Comparison of ENCODE assay signal across 23 cellular contexts in the genomic region with DNA sequence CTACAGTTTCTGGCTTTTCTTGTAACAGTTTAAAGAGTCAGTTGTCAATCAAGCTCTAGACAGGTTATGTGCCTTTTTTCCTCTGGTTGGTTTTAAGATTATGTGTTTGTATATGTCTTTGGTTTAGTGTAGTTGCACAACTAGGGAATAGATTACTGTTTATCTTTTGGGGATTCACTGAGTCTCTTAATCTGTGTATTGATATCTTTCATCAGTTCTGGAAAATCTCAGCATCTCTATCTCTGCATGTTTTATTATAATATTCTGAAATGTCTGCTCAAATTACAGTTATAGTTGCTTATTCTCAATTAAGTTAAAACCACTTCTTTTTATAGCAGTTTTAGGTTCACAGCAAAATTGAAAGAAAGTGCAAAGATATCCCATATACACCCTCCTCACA. TPM values are rescaled to one million over a fixed set of nuclear protein-coding genes. Genes with fewer than 3 reads are reported as not detected.
DNase-seq lines count a peak whose midpoint lies in the region; ATAC-seq and TF ChIP-seq lines count a peak whose summit lies in the region.
"Had no signal": no experiment of that assay in that cellular context is flagged by ENCODE, and none has a peak within 500 bp of the region (broad histone marks: within the 10 kb centered on the region; RNA-seq: fewer than 3 reads in every experiment).

No MANE protein-coding gene starts in this region.

- peaks cover 17 to 32% (median 24%) of the 10 kb centered on the region in 4 donors for H3K36me3 ChIP-seq in esophagus muscularis mucosa

- TF ChIP-seq EP300 in esophagus muscularis mucosa (IDR thresholded peaks at IDR 0.05) = no peak

- peaks cover 40% of the 10 kb centered on the region for H3K36me3 Mint-ChIP-seq in stimulated activated naive CD8-positive, alpha-beta T cell treated with anti-CD3 and anti-CD28 coated beads, Interleukin-15, Interleukin-2, amounts not matched to agents 100 ng/mL and 50 ng/mL, for 24 hours (ENCODE audit: low read depth)
- peaks cover 8% of the 10 kb centered on the region for H3K36me3 Mint-ChIP-seq in memory B cell

- no peak overlapping the region for H3K4me3 ChIP-seq in esophagus muscularis mucosa
- H3K4me3 ChIP-seq: BLaER1, GM12878 had no signal

- H3K27me3 Mint-ChIP-seq in stimulated activated naive CD8-positive, alpha-beta T cell treated with anti-CD3 and anti-CD28 coated beads, Interleukin-15, Interleukin-2, amounts not matched to agents 100 ng/mL and 50 ng/mL, for 24 hours = no peaks in the 10 kb centered on the region
- no peaks in the 10 kb centered on the region for H3K27me3 Mint-ChIP-seq in stimulated activated naive CD8-positive, alpha-beta T cell treated with anti-CD3 and anti-CD28 coated beads, Interleukin-15, amount 100 ng/mL, for 72 hours
- no peaks in the 10 kb centered on the region for H3K27me3 Mint-ChIP-seq in memory B cell
- H3K27me3 Mint-ChIP-seq: CD4-positive, alpha-beta memory T cell; CD4-positive, CD25-positive, alpha-beta regulatory T cell; CD8-positive, alpha-beta memory T cell had no signal

- DNase-seq in stimulated activated naive CD8-positive, alpha-beta T cell treated with anti-CD3 and anti-CD28 coated beads, Interleukin-15, amount 100 ng/mL, for 72 hours = no peak
- no peak for DNase-seq in memory B cell (ENCODE audit: low spot score in 2 of 2)
- no peak for DNase-seq in esophagus muscularis mucosa (ENCODE audit: extremely low spot score)
- DNase-seq: 8988T; ACHN; BE2C; C1 segment of cervical spinal cord; CD4-positive, alpha-beta memory T cell; CD4-positive, CD25-positive, alpha-beta regulatory T cell; CD8-positive, alpha-beta memory T cell; COR-L47; DMS 273 treated with DMSO at 0.1 percent for 48 hours; DMS153; DMS53; DMS79; DND-41; EL; GDM1 had no signal

- peak overlapping the region; percentile 40 for H3K27ac Mint-ChIP-seq in stimulated activated naive CD8-positive, alpha-beta T cell treated with anti-CD3 and anti-CD28 coated beads, Interleukin-15, Interleukin-2, amounts not matched to agents 100 ng/mL and 50 ng/mL, for 24 hours
- H3K27ac Mint-ChIP-seq in stimulated activated naive CD8-positive, alpha-beta T cell treated with anti-CD3 and anti-CD28 coated beads, Interleukin-15, amount 100 ng/mL, for 72 hours = no peak overlapping the region
- peak overlapping the region; percentile 69 for H3K27ac Mint-ChIP-seq in memory B cell
- H3K27ac Mint-ChIP-seq: CD14-positive monocyte; CD4-positive, alpha-beta memory T cell had no signal

- H3K9me3 Mint-ChIP-seq in stimulated activated naive CD8-positive, alpha-beta T cell treated with anti-CD3 and anti-CD28 coated beads, Interleukin-15, Interleukin-2, amounts not matched to agents 100 ng/mL and 50 ng/mL, for 24 hours = no peaks in the 10 kb centered on the region
- H3K9me3 Mint-ChIP-seq in stimulated activated naive CD8-positive, alpha-beta T cell treated with anti-CD3 and anti-CD28 coated beads, Interleukin-15, amount 100 ng/mL, for 72 hours = no peaks in the 10 kb centered on the region
- no peaks in the 10 kb centered on the region for H3K9me3 Mint-ChIP-seq in memory B cell
- H3K9me3 Mint-ChIP-seq: CD14-positive monocyte; CD4-positive, alpha-beta memory T cell; CD4-positive, CD25-positive, alpha-beta regulatory T cell; CD8-positive, alpha-beta memory T cell had no signal

- H3K4me3 Mint-ChIP-seq in stimulated activated naive CD8-positive, alpha-beta T cell treated with anti-CD3 and anti-CD28 coated beads, Interleukin-15, Interleukin-2, amounts not matched to agents 100 ng/mL and 50 ng/mL, for 24 hours = no peak overlapping the region
- H3K4me3 Mint-ChIP-seq in stimulated activated naive CD8-positive, alpha-beta T cell treated with anti-CD3 and anti-CD28 coated beads, Interleukin-15, amount 100 ng/mL, for 72 hours = no peak overlapping the region
- H3K4me3 Mint-ChIP-seq in memory B cell = no peak overlapping the region
- H3K4me3 Mint-ChIP-seq: CD14-positive monocyte; CD4-positive, alpha-beta memory T cell; CD4-positive, CD25-positive, alpha-beta regulatory T cell; CD8-positive, alpha-beta memory T cell had no signal

- H3K27me3 ChIP-seq in esophagus muscularis mucosa = no peaks in the 10 kb centered on the region
- H3K27me3 ChIP-seq: BE2C, BLaER1 had no signal

- ATAC-seq in stimulated activated naive CD8-positive, alpha-beta T cell treated with anti-CD3 and anti-CD28 coated beads, Interleukin-15, amount 100 ng/mL, for 72 hours = no peak
- ATAC-seq in memory B cell (ENCODE audit: low read depth) = no peak
- no peak for ATAC-seq in HG02678 (IDR thresholded peaks at IDR 0.05; ENCODE audit: unreplicated experiment)
- ATAC-seq: GM12878 had no signal

- no peaks in the 10 kb centered on the region for H3K4me1 ChIP-seq in esophagus muscularis mucosa
- H3K4me1 ChIP-seq: BE2C, BLaER1 had no signal

- no peaks in the 10 kb centered on the region for H3K9me3 ChIP-seq in esophagus muscularis mucosa
- H3K9me3 ChIP-seq: BE2C, BLaER1 had no signal

- TF ChIP-seq CTCF in esophagus muscularis mucosa (IDR thresholded peaks at IDR 0.05) = no peak

- H3K4me1 Mint-ChIP-seq in stimulated activated naive CD8-positive, alpha-beta T cell treated with anti-CD3 and anti-CD28 coated beads, Interleukin-15, Interleukin-2, amounts not matched to agents 100 ng/mL and 50 ng/mL, for 24 hours (ENCODE audit: low read depth) = no peaks in the 10 kb centered on the region
- H3K4me1 Mint-ChIP-seq in stimulated activated naive CD8-positive, alpha-beta T cell treated with anti-CD3 and anti-CD28 coated beads, Interleukin-15, amount 100 ng/mL, for 72 hours = no peaks in the 10 kb centered on the region
- no peaks in the 10 kb centered on the region for H3K4me1 Mint-ChIP-seq in memory B cell
- H3K4me1 Mint-ChIP-seq: CD14-positive monocyte; CD4-positive, alpha-beta memory T cell; CD8-positive, alpha-beta memory T cell had no signal

- intact Hi-C loops in esophagus muscularis mucosa (cut with DNase I) = no loop called here

- H3K27ac ChIP-seq in esophagus muscularis mucosa (replicated peaks in 1 of 4) = no peak overlapping the region
- H3K27ac ChIP-seq: BLaER1 had no signal

- TF ChIP-seq POLR2A in esophagus muscularis mucosa (IDR thresholded peaks at IDR 0.05; ENCODE audit: low read depth) = no peak

RNA-seq across cellular contexts. Expression of gene DUT, which starts 14.3 kb away (rescaled TPM):
- total RNA-seq in esophagus muscularis mucosa = 100 to 1,000 TPM in 1 of 4 donors, 10 to 100 TPM in 3; 82.0 to 121 (median 92.8) TPM

Comparison
In these comparisons a context has a peak if more than half of its experiments do, and no peak if none do; other contexts are left out.
1. H3K27ac Mint-ChIP-seq: peak in stimulated activated naive CD8-positive, alpha-beta T cell treated with anti-CD3 and anti-CD28 coated beads, Interleukin-15, Interleukin-2, amounts not matched to agents 100 ng/mL and 50 ng/mL, for 24 hours (single experiment) and memory B cell (single experiment); none in stimulated activated naive CD8-positive, alpha-beta T cell treated with anti-CD3 and anti-CD28 coated beads, Interleukin-15, amount 100 ng/mL, for 72 hours (0 of 2).